Comparison of ENCODE assay signal across 22 cellular contexts in the genomic region with DNA sequence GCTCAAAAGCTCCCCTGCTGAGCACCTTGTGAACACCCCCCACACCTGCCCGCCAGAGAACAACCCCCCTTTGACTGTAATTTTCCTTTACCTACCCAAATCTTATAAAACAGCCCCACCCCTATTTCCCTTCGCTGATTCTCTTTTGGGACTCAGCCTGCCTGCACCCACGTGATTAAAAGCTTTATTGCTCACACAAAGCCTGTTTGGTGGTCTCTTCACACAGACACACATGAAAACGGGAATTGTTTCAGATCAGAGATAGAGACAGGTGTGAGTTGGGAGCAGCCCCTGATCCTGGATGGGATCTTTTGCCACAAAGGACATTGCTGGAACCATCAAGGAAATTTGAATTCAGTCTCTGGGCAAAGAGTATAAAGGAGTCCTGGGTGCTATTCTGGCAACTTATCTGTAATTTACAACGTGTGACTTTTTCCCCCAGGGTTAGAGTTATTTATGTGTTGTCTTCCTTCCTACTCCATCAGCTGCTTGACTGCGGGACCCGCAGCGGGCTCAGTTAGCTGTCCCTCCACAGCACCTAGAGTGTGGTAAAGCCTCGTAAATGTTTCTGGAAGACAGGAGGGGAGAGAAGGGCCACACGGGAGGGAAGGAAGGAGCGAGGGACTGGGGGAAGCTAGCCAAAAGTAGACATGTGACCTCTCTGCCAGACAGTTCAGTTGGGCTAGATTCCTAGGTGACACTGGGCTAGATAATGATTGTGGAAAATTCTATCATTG.
DNase-seq lines count a peak whose midpoint lies in the region; ATAC-seq and TF ChIP-seq lines count a peak whose summit lies in the region.
"Had no signal": no experiment of that assay in that cellular context is flagged by ENCODE, and none has a peak within 500 bp of the region (broad histone marks: within the 10 kb centered on the region; RNA-seq: fewer than 3 reads in every experiment).

No MANE protein-coding gene starts in this region.

- H3K36me3 Mint-ChIP-seq in endothelial cell (ENCODE audit: low read depth, unreplicated experiment): no peaks in the 10 kb centered on the region

- no peaks in the 10 kb centered on the region for H3K9me3 ChIP-seq in lower lobe of right lung

- TF ChIP-seq CTCF in endothelial cell (IDR thresholded peaks at IDR 0.05; ENCODE audit: unreplicated experiment) (no peak), lower lobe of right lung (IDR thresholded peaks at IDR 0.05) (no peak)

- H3K4me1 Mint-ChIP-seq in endothelial cell (ENCODE audit: unreplicated experiment): peaks cover 9% of the 10 kb centered on the region

- peak; percentile 72 for ATAC-seq in Right ventricle myocardium superior (ENCODE audit: poor library complexity)
- ATAC-seq in lower lobe of right lung: no peak
- ATAC-seq: SK-N-SH treated with all-trans-retinoic acid at 6 μM for 48 hours had no signal

- no peak overlapping the region for H3K4me3 Mint-ChIP-seq in endothelial cell (ENCODE audit: unreplicated experiment)

- H3K27me3 ChIP-seq in lower lobe of right lung (ENCODE audit: low read depth): no peaks in the 10 kb centered on the region

- H3K27ac ChIP-seq in lower lobe of right lung: peak overlapping the region; percentile 41

- no peaks in the 10 kb centered on the region for H3K27me3 Mint-ChIP-seq in endothelial cell (ENCODE audit: unreplicated experiment)

- H3K4me3 ChIP-seq in lower lobe of right lung: no peak overlapping the region

- H3K27ac Mint-ChIP-seq in endothelial cell (ENCODE audit: unreplicated experiment): peak overlapping the region; percentile 6

- intact Hi-C loops in Right ventricle myocardium superior (cut with DNase I): no loop called here
- intact Hi-C loops in cardiac septum (cut with DNase I): no loop called here
- intact Hi-C loops in lower lobe of right lung (cut with DNase I): no loop called here

- DNase-seq in Right ventricle myocardium superior (no peak), cardiac septum (ENCODE audit: low spot score) (no peak), endothelial cell (ENCODE audit: low spot score) (no peak), lower lobe of right lung (no peak), DMS153 (lab: John Stamatoyannopoulos, UW) (no peak), NOMO-1 treated with dmso at 0.1 percent for 144 hours (lab: John Stamatoyannopoulos, UW; ENCODE audit: unreplicated experiment) (no peak), NCI-H1417 treated with DMSO at 0.1 percent for 48 hours (lab: John Stamatoyannopoulos, UW) (no peak), HT-29 (ENCODE audit: low spot score) (no peak)
- DNase-seq: 8988T; activated CD4-positive, alpha-beta T cell treated with anti-CD3 and anti-CD28 coated beads, Interleukin-2, amount 50 U/mL, for 4 hours; activated CD8-positive, alpha-beta memory T cell treated with anti-CD3 and anti-CD28 coated beads, Interleukin-2, amount 50 U/mL, for 48 hours; activated effector memory CD4-positive, alpha-beta T cell treated with Interleukin-2 at 50 U/mL for 16 hours; cerebellar nuclear complex; DMS79; foreskin fibroblast; hypothalamus; NCI-H2171 treated with DMSO at 0.1 percent for 48 hours; NCI-H524 treated with DMSO at 0.1 percent for 48 hours; posterior cingulate gyrus; RPMI8226; stimulated activated naive CD4-positive, alpha-beta T cell had no signal

- peaks cover 13% of the 10 kb centered on the region for H3K4me1 ChIP-seq in lower lobe of right lung

- H3K9me3 Mint-ChIP-seq in endothelial cell (ENCODE audit: unreplicated experiment): no peaks in the 10 kb centered on the region

- no peaks in the 10 kb centered on the region for H3K36me3 ChIP-seq in lower lobe of right lung
